In genomic region chr17:38404174-38404943, GRCh38 we compare ENCODE assay signal across 26 cellular contexts. TPM values are rescaled to one million over a fixed set of nuclear protein-coding genes. Genes with fewer than 3 reads are reported as not detected.
"Had no signal": no experiment of that assay in that cellular context is flagged by ENCODE, and none has a peak within 500 bp of the region (broad histone marks: within the 10 kb centered on the region; RNA-seq: fewer than 3 reads in every experiment).

No MANE protein-coding gene starts in this region.

- H3K9me3 Mint-ChIP-seq: activated T-helper 2 cell treated with anti-CD3 and anti-CD28 coated beads, Interferon-gamma antibody, Interleukin-2, Interleukin-4, amounts not matched to agents 10 μg/mL and 5 μg/mL and 100 μg/mL, durations not matched to agents 14 hours and 24 hours and 36 hours; central memory CD8-positive, alpha-beta T cell; effector memory CD8-positive, alpha-beta T cell; immature natural killer cell; naive thymus-derived CD8-positive, alpha-beta T cell had no signal

- H3K27me3 Mint-ChIP-seq: activated naive CD8-positive, alpha-beta T cell; central memory CD8-positive, alpha-beta T cell; naive thymus-derived CD8-positive, alpha-beta T cell had no signal

- H3K36me3 ChIP-seq: breast epithelium, prostate gland had no signal

- H3K36me3 Mint-ChIP-seq: activated naive CD8-positive, alpha-beta T cell had no signal

- H3K27me3 ChIP-seq: adrenal gland, ascending aorta, breast epithelium, dorsolateral prefrontal cortex, esophagus squamous epithelium, gastrocnemius medialis, spleen, thyroid gland, upper lobe of right lung had no signal

- H3K4me3 Mint-ChIP-seq: activated naive CD8-positive, alpha-beta T cell; central memory CD8-positive, alpha-beta T cell; effector memory CD8-positive, alpha-beta T cell; immature natural killer cell; mesothelial cell of epicardium; naive thymus-derived CD8-positive, alpha-beta T cell had no signal

- H3K4me3 ChIP-seq: adrenal gland, ascending aorta, breast epithelium, dorsolateral prefrontal cortex, esophagus squamous epithelium, gastrocnemius medialis, prostate gland, spleen, thyroid gland, upper lobe of right lung had no signal

- ATAC-seq: effector memory CD8-positive, alpha-beta T cell; gastrocnemius medialis; naive thymus-derived CD8-positive, alpha-beta T cell; upper lobe of right lung had no signal

- DNase-seq: activated CD4-positive, alpha-beta T cell treated with anti-CD3 and anti-CD28 coated beads for 1 hour; activated CD4-positive, alpha-beta T cell treated with anti-CD3 and anti-CD28 coated beads, Interleukin-2, amount 50 U/mL, for 1 hour; activated naive CD4-positive, alpha-beta T cell; activated T-cell treated with anti-CD3 and anti-CD28 coated beads, Interleukin-2, amount 50 U/mL, for 1 hour; adrenal gland; dorsolateral prefrontal cortex; effector memory CD8-positive, alpha-beta T cell; esophagus squamous epithelium; gastrocnemius medialis; head of caudate nucleus; immature natural killer cell; left ventricle myocardium superior; mammary epithelial cell; naive thymus-derived CD8-positive, alpha-beta T cell; spleen; stimulated activated CD4-positive, alpha-beta T cell treated with anti-CD3 and anti-CD28 coated beads, Interleukin-4, amount 100 ng/mL, for 24 hours; stimulated activated naive CD4-positive, alpha-beta T cell treated with Interleukin-2 at 50 U/mL for 16 hours; thyroid gland; upper lobe of right lung had no signal

- H3K27ac Mint-ChIP-seq: activated naive CD8-positive, alpha-beta T cell; activated T-helper 2 cell treated with anti-CD3 and anti-CD28 coated beads, Interferon-gamma antibody, Interleukin-2, Interleukin-4, amounts not matched to agents 10 μg/mL and 5 μg/mL and 100 μg/mL, durations not matched to agents 14 hours and 24 hours and 36 hours; effector memory CD8-positive, alpha-beta T cell; immature natural killer cell; mesothelial cell of epicardium had no signal

- H3K4me1 Mint-ChIP-seq: central memory CD8-positive, alpha-beta T cell; immature natural killer cell; mesothelial cell of epicardium; naive thymus-derived CD8-positive, alpha-beta T cell had no signal

RNA-seq across cellular contexts. Expression of gene ARHGAP23, which starts 23.9 kb away (rescaled TPM):
- total RNA-seq: naive thymus-derived CD8-positive, alpha-beta T cell had no signal
